8 cellular contexts compared by ENCODE assay signal in genomic region chr6:27757307-27757706, GRCh38.
DNase-seq lines count a peak whose midpoint lies in the region; ATAC-seq, FAIRE-seq and TF ChIP-seq lines count a peak whose summit lies in the region.

No MANE protein-coding gene starts in this region.

- peak overlapping the region in 2 of 4 experiments; percentile 31 to 44; a peak in 2 of 7 replicates for H3K9ac ChIP-seq in H1 (replicated peaks in 1 of 4; ENCODE audit: extremely low read depth in 1 of 4, low read depth in 3 of 4, low read length in 3 of 4)

- no peak overlapping the region for H2BK120ac ChIP-seq in H1 (replicated peaks; ENCODE audit: low read depth, low read length)

- ATAC-seq in GM18907 (IDR thresholded peaks at IDR 0.05; ENCODE audit: unreplicated experiment): no peak

- H3K4me3 Mint-ChIP-seq in progenitor cell of endocrine pancreas (ENCODE audit: low read depth): peak overlapping the region; percentile 73

- POLR2A ChIA-PET in H1 (lab: Charles Lee; ENCODE audit: partially characterized antibody): interaction anchor here (0.6 to 1.3 kb wide), 3 partner anchors 51 to 108 kb away, joined by 3 read pairs; a partner anchor contains a TSS

- no peak overlapping the region for H4K5ac ChIP-seq in H1 (ENCODE audit: insufficient read length, low read depth, low read length)

- peaks cover 13% of the 10 kb centered on the region for H3K4me1 Mint-ChIP-seq in progenitor cell of endocrine pancreas (ENCODE audit: low read depth)

- no peak overlapping the region for H3K27ac Mint-ChIP-seq in progenitor cell of endocrine pancreas

- H4K20me1 ChIP-seq in H1 (replicated peaks in 1 of 2; ENCODE audit: control insufficient read depth in 1 of 2, insufficient read depth in 2 of 2, low read length in 2 of 2): no peaks in the 10 kb centered on the region

- H2AFZ ChIP-seq in H1 (ENCODE audit: low read length): no peak overlapping the region

- no peak overlapping the region for H2AK5ac ChIP-seq in H1 (ENCODE audit: low read depth, low read length)

- peaks cover 0 to 38% (median 15%) of the 10 kb centered on the region in 4 experiments; a peak in 6 of 7 replicates for H3K27me3 ChIP-seq in H1 (replicated peaks in 1 of 4; ENCODE audit: control insufficient read depth in 3 of 4, extremely low read depth in 1 of 4, insufficient read depth in 3 of 4, low read length in 3 of 4)

- H3K4ac ChIP-seq in H1 (replicated peaks; ENCODE audit: insufficient read length, low read depth, low read length): no peak overlapping the region

- H4K91ac ChIP-seq in H1 (replicated peaks; ENCODE audit: insufficient read length, low read length): no peak overlapping the region

- no peak for TF ChIP-seq RAD21 in H1 (IDR thresholded peaks at IDR 0.05 in 1 of 2, conservative IDR thresholded peaks at IDR 0.05 in 1 of 2; ENCODE audit: low read depth in 2 of 2, low read length in 2 of 2)

- H2BK12ac ChIP-seq in H1 (ENCODE audit: low read depth, low read length): no peak overlapping the region

- no peak for TF ChIP-seq EP300 in H1 (IDR thresholded peaks at IDR 0.05; ENCODE audit: borderline replicate concordance in 1 of 2, low read depth in 2 of 2, low read length in 2 of 2)

- no peaks in the 10 kb centered on the region for H3K9me3 Mint-ChIP-seq in progenitor cell of endocrine pancreas (ENCODE audit: low read depth)

- no peaks in the 10 kb centered on the region for H3K79me1 ChIP-seq in H1 (ENCODE audit: low read depth, low read length)

- H3K4me2 ChIP-seq in H1 (ENCODE audit: insufficient read depth in 1 of 2, low read depth in 2 of 2, low read length in 2 of 2): peak overlapping the region; percentile 49 to 73; a peak in 3 of 4 replicates

- no peak overlapping the region for H4K8ac ChIP-seq in H1 (ENCODE audit: extremely low read depth, insufficient read depth, low read length)

- FAIRE-seq in H1 (lab: Jason Lieb, UNC): no peak

- CTCF ChIA-PET in H1 (lab: Charles Lee; ENCODE audit: partially characterized antibody): interaction anchor here (0.6 to 12.4 kb wide), 5 partner anchors 8 to 569 kb away, joined by 3 to 102 read pairs (median 3); no protein-coding TSS in a partner anchor

- peak overlapping the region; percentile 29 to 64 (median 36) for H3K4me3 ChIP-seq in H1 (ENCODE audit: extremely low read depth in 1 of 4, insufficient read depth in 2 of 4, low read depth in 3 of 4, low read length in 4 of 4)

- whole genome bisulfite sequencing in H1 (ENCODE audit: extremely low coverage in 1 of 2, insufficient coverage in 1 of 2, insufficient read length in 1 of 2, insufficient replicate concordance in 2 of 2, low coverage in 1 of 2, low lambda C conversion rate in 2 of 2, missing lambda C conversion rate in 1 of 2), 2 experiments: 12% methylated on average over 30 of the region's 30 CpGs; no CpG with 5 or more reads in 1 of the 2 experiments

- H3K36me3 Mint-ChIP-seq in progenitor cell of endocrine pancreas (ENCODE audit: insufficient read depth): no peaks in the 10 kb centered on the region

- H2BK20ac ChIP-seq in H1 (ENCODE audit: low read length): no peak overlapping the region

- TF ChIP-seq CTCF in GM20000 (IDR thresholded peaks at IDR 0.05; ENCODE audit: extremely low read depth, missing control alignments) (no peak), H1 (IDR thresholded peaks at IDR 0.05; ENCODE audit: control extremely low read depth in 1 of 3, insufficient read depth in 1 of 3, low read depth in 1 of 3, low read length in 3 of 3) (no peak), progenitor cell of endocrine pancreas (IDR thresholded peaks at IDR 0.05; ENCODE audit: unreplicated experiment) (no peak)

- no peak overlapping the region for H2BK15ac ChIP-seq in H1 (ENCODE audit: low read length)

- peaks cover 10% of the 10 kb centered on the region for H3K27me3 Mint-ChIP-seq in progenitor cell of endocrine pancreas

- no peak for TF ChIP-seq POLR2A in H1 (IDR thresholded peaks at IDR 0.05; ENCODE audit: control extremely low read depth in 1 of 2, low read depth in 2 of 2, low read length in 2 of 2)

- H3K56ac ChIP-seq in H1 (replicated peaks; ENCODE audit: insufficient read length, low read depth, low read length): no peak overlapping the region

- H3K36me3 ChIP-seq in H1 (ENCODE audit: control insufficient read depth in 2 of 4, insufficient read depth in 4 of 4, low read length in 3 of 4): no peaks in the 10 kb centered on the region

- H3K23ac ChIP-seq in H1 (ENCODE audit: insufficient read length): no peak overlapping the region

- H3K18ac ChIP-seq in H1 (ENCODE audit: extremely low read depth, low read length): peak overlapping the region; percentile 43; the same call in 1 of the 2 replicates

- no peak overlapping the region for H3K14ac ChIP-seq in H1 (ENCODE audit: insufficient read length)

- peaks cover 5% of the 10 kb centered on the region for H3K23me2 ChIP-seq in H1 (ENCODE audit: low read depth, low read length)

- no peaks in the 10 kb centered on the region for H3K9me3 ChIP-seq in H1 (ENCODE audit: insufficient read depth in 2 of 2, low read depth in 1 of 2, low read length in 1 of 2)

- DNase-seq in GM20000 (ENCODE audit: low spot score) (peak; percentile 38), H1 (ENCODE audit: low read depth in 1 of 2, low spot score in 2 of 2) (peak in 1 of 2 experiments; percentile 74), progenitor cell of endocrine pancreas (ENCODE audit: low spot score, unreplicated experiment) (peak; percentile 23), HuH-7 (ENCODE audit: low spot score) (no peak), ureter (ENCODE audit: low spot score) (no peak), mucosa of gallbladder (ENCODE audit: low spot score) (no peak)
- peak; percentile 38 for DNase-seq in activated CD4-positive, alpha-beta T cell treated with anti-CD3 and anti-CD28 coated beads, Interleukin-2, amount 50 U/mL, for 1 hour

- H3K27ac ChIP-seq in H1 (ENCODE audit: low read depth, low read length): no peak overlapping the region

- H2BK5ac ChIP-seq in H1 (ENCODE audit: low read depth, low read length): no peak overlapping the region

- H3K4me1 ChIP-seq in H1 (replicated peaks in 1 of 4; ENCODE audit: control insufficient read depth in 3 of 4, insufficient read depth in 4 of 4, low read length in 3 of 4): peaks cover 0 to 13% (median 2%) of the 10 kb centered on the region in 4 experiments; a peak in 5 of 7 replicates

- H3K79me2 ChIP-seq in H1 (ENCODE audit: control insufficient read depth in 1 of 2, insufficient read depth in 2 of 2, low read length in 2 of 2): no peaks in the 10 kb centered on the region

TF ChIP-seq in H1, 55 proteins besides CTCF, POLR2A, EP300 and RAD21:
- 0 out of 2 replicates have a peak, but pooled peaks have one; percentile 17 for TF ChIP-seq TBP (IDR thresholded peaks at IDR 0.05; ENCODE audit: low read depth, low read length)
- no peak for TF ChIP-seq GABPA (IDR thresholded peaks at IDR 0.05; ENCODE audit: borderline replicate concordance, insufficient read depth, low read length)
- TF ChIP-seq RBBP5 (IDR thresholded peaks at IDR 0.05; ENCODE audit: borderline replicate concordance, low read depth, low read length): no peak
- TF ChIP-seq CTBP2 (IDR thresholded peaks at IDR 0.05; ENCODE audit: borderline replicate concordance, insufficient read depth, insufficient read length, low read length): no peak
- peak; percentile 25 for TF ChIP-seq EZH2 (IDR thresholded peaks at IDR 0.05; ENCODE audit: low read depth, low read length, severe bottlenecking)
- peak; percentile 67 for TF ChIP-seq KDM4A (IDR thresholded peaks at IDR 0.05; ENCODE audit: low read depth, low read length, severe bottlenecking)
- no peak for TF ChIP-seq SP1 (IDR thresholded peaks at IDR 0.05; ENCODE audit: low read depth, low read length)
- TF ChIP-seq ZNF274 (IDR thresholded peaks at IDR 0.05; ENCODE audit: borderline replicate concordance, extremely low read depth, low read length): no peak
- no peak for TF ChIP-seq TEAD4 (IDR thresholded peaks at IDR 0.05; ENCODE audit: low read depth, low read length)
- 0 out of 2 replicates have a peak, but pooled peaks have one; percentile 34 for TF ChIP-seq PHF8 (conservative IDR thresholded peaks at IDR 0.05; ENCODE audit: low read depth, low read length)
- no peak for TF ChIP-seq SIRT6 (IDR thresholded peaks at IDR 0.05; ENCODE audit: low read length)
- no peak for TF ChIP-seq RNF2 (IDR thresholded peaks at IDR 0.05; ENCODE audit: borderline replicate concordance, low read depth, low read length, missing control alignments, poor library complexity, severe bottlenecking)
- TF ChIP-seq SIN3A (conservative IDR thresholded peaks at IDR 0.05 in 1 of 2, IDR thresholded peaks at IDR 0.05 in 1 of 2; ENCODE audit: low read depth in 1 of 2, low read length in 2 of 2): 0 out of 4 replicates have a peak, but pooled peaks of 1 of the 2 experiments have one; percentile 18
- peak; percentile 46; the same call in 1 of the 2 replicates for TF ChIP-seq TAF1 (IDR thresholded peaks at IDR 0.05; ENCODE audit: low read depth, low read length)
- no peak for TF ChIP-seq SP4 (IDR thresholded peaks at IDR 0.05; ENCODE audit: low read length)
- no peak for TF ChIP-seq POLR2AphosphoS5 (IDR thresholded peaks at IDR 0.05; ENCODE audit: low read depth, low read length)
- TF ChIP-seq, protein P1, sequence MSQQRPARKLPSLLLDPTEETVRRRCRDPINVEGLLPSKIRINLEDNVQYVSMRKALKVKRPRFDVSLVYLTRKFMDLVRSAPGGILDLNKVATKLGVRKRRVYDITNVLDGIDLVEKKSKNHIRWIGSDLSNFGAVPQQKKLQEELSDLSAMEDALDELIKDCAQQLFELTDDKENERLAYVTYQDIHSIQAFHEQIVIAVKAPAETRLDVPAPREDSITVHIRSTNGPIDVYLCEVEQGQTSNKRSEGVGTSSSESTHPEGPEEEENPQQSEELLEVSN (IDR thresholded peaks at IDR 0.05): peak; percentile 75
- no peak for TF ChIP-seq CHD2 (IDR thresholded peaks at IDR 0.05; ENCODE audit: low read length)
- TF ChIP-seq MAX (IDR thresholded peaks at IDR 0.05): peak; percentile 48; the same call in 1 of the 2 replicates
- TF ChIP-seq CREB1 (IDR thresholded peaks at IDR 0.05): no peak

Comparison
In these comparisons a context has a peak if more than half of its experiments do, and no peak if none do; other contexts are left out.
1. DNase-seq: peak in GM20000 (single experiment), activated CD4-positive, alpha-beta T cell treated with anti-CD3 and anti-CD28 coated beads, Interleukin-2, amount 50 U/mL, for 1 hour (single experiment) and progenitor cell of endocrine pancreas (single experiment); none in HuH-7 (single experiment), ureter (single experiment) and mucosa of gallbladder (single experiment).